2 cellular contexts compared by ENCODE assay signal in the genomic region with DNA sequence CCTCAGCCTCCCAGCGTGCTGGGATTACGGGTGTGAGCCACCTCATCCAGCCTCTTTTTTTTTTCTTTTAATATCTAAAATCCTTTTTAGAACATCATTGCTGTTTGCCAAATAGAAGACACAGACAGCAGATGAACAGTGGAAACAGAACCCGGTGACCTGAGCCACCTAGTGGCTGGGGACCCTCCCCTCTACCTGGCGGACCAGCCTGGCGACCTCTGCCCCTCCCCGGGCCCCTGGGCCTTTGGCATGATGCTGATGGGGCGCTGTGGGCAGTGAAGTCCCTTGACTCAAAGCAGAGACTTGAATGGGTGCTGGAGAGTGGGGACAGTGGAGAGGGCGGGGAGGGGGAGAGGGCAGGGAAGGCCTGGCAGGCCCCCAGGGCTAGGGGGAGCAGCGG. TPM values are rescaled to one million over a fixed set of nuclear protein-coding genes. Genes with fewer than 3 reads are reported as not detected.
"Had no signal": no experiment of that assay in that cellular context is flagged by ENCODE, and none has a peak within 500 bp of the region (broad histone marks: within the 10 kb centered on the region; RNA-seq: fewer than 3 reads in every experiment).

No MANE protein-coding gene starts in this region.

RNA-seq across cellular contexts. Expression of a gene that starts 51.8 kb away (rescaled TPM):
- total RNA-seq: GM23248, H7 had no signal
- polyA plus RNA-seq: GM23248 had no signal
